9 cellular contexts compared by ENCODE assay signal in genomic region chr11:706957-707816, GRCh38. TPM values are rescaled to one million over a fixed set of nuclear protein-coding genes. Genes with fewer than 3 reads are reported as not detected.
DNase-seq lines count a peak whose midpoint lies in the region; ATAC-seq and TF ChIP-seq lines count a peak whose summit lies in the region.
"Had no signal": no experiment of that assay in that cellular context is flagged by ENCODE, and none has a peak within 500 bp of the region (broad histone marks: within the 10 kb centered on the region; RNA-seq: fewer than 3 reads in every experiment).

No MANE protein-coding gene starts in this region.

- POLR2A ChIA-PET in Caco-2 (lab: Charles Lee) = interaction anchor here (0.5 to 4.2 kb wide), 3 partner anchors 12 to 165 kb away, joined by 3 to 32 read pairs (median 3); partner anchors contain the start of genes DEAF1 and TMEM80

- BruUV-seq in Caco-2 (replicated peaks; lab: Mats Ljungman, UMichigan) = no TSS peak

- peaks cover under 1% of the 10 kb centered on the region for H3K36me3 ChIP-seq in Caco-2 (ENCODE audit: control insufficient read depth, insufficient read depth, low read length)
- H3K36me3 ChIP-seq in gastroesophageal sphincter = peaks cover 0 to 27% of the 10 kb centered on the region in 2 donors

- TF ChIP-seq POLR2A in gastroesophageal sphincter (IDR thresholded peaks at IDR 0.05) = no peak

- H3K4me1 Mint-ChIP-seq in Caco-2 (ENCODE audit: low read depth, unreplicated experiment) = peaks cover 13% of the 10 kb centered on the region

- peak overlapping the region; percentile 5 to 86 (median 76) for H3K27ac ChIP-seq in gastroesophageal sphincter

- H3K4me3 ChIP-seq in Caco-2 (ENCODE audit: low read depth, low read length) (peak overlapping the region; percentile 80), gastroesophageal sphincter (peak overlapping the region; percentile 38 to 54)

- H3K27me3 Mint-ChIP-seq in Caco-2 (ENCODE audit: insufficient read depth, unreplicated experiment) = no peaks in the 10 kb centered on the region

- H3K27me3 ChIP-seq in Caco-2 (replicated peaks; ENCODE audit: control insufficient read depth, insufficient read depth, low read length) = no peaks in the 10 kb centered on the region
- H3K27me3 ChIP-seq in gastroesophageal sphincter = peaks cover 64% of the 10 kb centered on the region

- peaks cover 77% of the 10 kb centered on the region for H3K36me3 Mint-ChIP-seq in Caco-2 (ENCODE audit: insufficient read depth, unreplicated experiment)

- WGBS in gastroesophageal sphincter (ENCODE audit: low coverage in 1 of 2), 2 donors = 14% methylated on average over 1 of the region's 30 CpGs; no CpG with 5 or more reads in 1 of the 2 donors

- DNase-seq in Caco-2 = peak; percentile 82 to 87
- DNase-seq in RPMI7951 (ENCODE audit: low read depth) = peak; percentile 54
- peak; percentile 81 for DNase-seq in posterior vena cava (ENCODE audit: low spot score)
- no peak for DNase-seq in NCI-H146 treated with DMSO at 0.1 percent for 48 hours (lab: John Stamatoyannopoulos, UW; ENCODE audit: unreplicated experiment)
- no peak for DNase-seq in amniotic stem cell (lab: John Stamatoyannopoulos, UW)

- H3K9me3 ChIP-seq in Caco-2 = no peaks in the 10 kb centered on the region
- H3K9me3 ChIP-seq in gastroesophageal sphincter = no peaks in the 10 kb centered on the region

- CTCF ChIA-PET in Caco-2 (lab: Charles Lee) = interaction anchor here (0.6 to 1.2 kb wide), 11 partner anchors 12 to 1062 kb away, joined by 3 to 7 read pairs (median 4); partner anchors contain the start of genes TALDO1 and TMEM80

- H3K27ac Mint-ChIP-seq in Caco-2 (ENCODE audit: unreplicated experiment) = peak overlapping the region; percentile 90
- H3K27ac Mint-ChIP-seq: dendritic cell treated with granulocyte-macrophage colony-stimulating factor and Interleukin-4, amounts not matched to agents 40 ng/mL and 50 ng/mL, for 4 days had no signal

- intact Hi-C loops in Caco-2 (cut with micrococcal nuclease; ENCODE audit: unreplicated experiment) = loop anchor here (1.0 kb wide), 1 partner anchor 16 kb away; no protein-coding TSS in a partner anchor
- intact Hi-C loops in posterior vena cava (cut with DNase I) = no loop called here

- H3K9me3 Mint-ChIP-seq in Caco-2 (ENCODE audit: unreplicated experiment) = no peaks in the 10 kb centered on the region
- H3K9me3 Mint-ChIP-seq: dendritic cell treated with granulocyte-macrophage colony-stimulating factor and Interleukin-4, amounts not matched to agents 40 ng/mL and 50 ng/mL, for 4 days had no signal

- ATAC-seq in gastroesophageal sphincter (peak; percentile 37), GM19023 (IDR thresholded peaks at IDR 0.05; ENCODE audit: unreplicated experiment) (no peak), GM21515 (IDR thresholded peaks at IDR 0.05; ENCODE audit: unreplicated experiment) (no peak)

- no peak for TF ChIP-seq EP300 in gastroesophageal sphincter (IDR thresholded peaks at IDR 0.05)

- peaks cover 56% of the 10 kb centered on the region for H3K4me1 ChIP-seq in Caco-2
- H3K4me1 ChIP-seq in gastroesophageal sphincter = peaks cover 0 to 67% (median 28%) of the 10 kb centered on the region in 3 donors

- peak in 1 of 2 experiments; percentile 63 for TF ChIP-seq CTCF in Caco-2 (IDR thresholded peaks at IDR 0.05; ENCODE audit: insufficient read depth in 1 of 2, low read depth in 1 of 2, low read length in 1 of 2, severe bottlenecking in 1 of 2, unreplicated experiment in 1 of 2)
- peak in 1 of 4 experiments; percentile 14 for TF ChIP-seq CTCF in gastroesophageal sphincter (IDR thresholded peaks at IDR 0.05)

- peak overlapping the region; percentile 86 for H3K4me3 Mint-ChIP-seq in Caco-2 (ENCODE audit: unreplicated experiment)
- H3K4me3 Mint-ChIP-seq: dendritic cell treated with granulocyte-macrophage colony-stimulating factor and Interleukin-4, amounts not matched to agents 40 ng/mL and 50 ng/mL, for 4 days had no signal

RNA-seq across cellular contexts. Expression of gene EPS8L2, which starts 1.2 kb away (rescaled TPM):
- 203 and 224 TPM in 2 replicates for total RNA-seq in Caco-2 (2022)
- total RNA-seq in RPMI7951 (2014; rRNA removed; shearing (Covaris generic)) = 3.4 and 5.7 TPM in 2 replicates
- total RNA-seq in gastroesophageal sphincter = 10 to 100 TPM in 3 of 4 donors, 1 to 10 TPM in 1; 9.7 to 33.9 (median 24.0) TPM
- total RNA-seq in posterior vena cava = 10 to 100 TPM; 23.8 to 38.3 TPM

RNA-seq across cellular contexts. Expression of gene TMEM80, which starts 11.6 kb away (rescaled TPM):
- total RNA-seq in Caco-2 (2022) = 70.3 and 74.7 TPM in 2 replicates
- total RNA-seq in RPMI7951 (2014; rRNA removed; shearing (Covaris generic)) = 15.6 and 18.6 TPM in 2 replicates
- total RNA-seq in gastroesophageal sphincter = 10 to 100 TPM; 35.6 to 65.8 (median 48.6) TPM
- total RNA-seq in posterior vena cava = 10 to 100 TPM; 13.5 to 19.3 TPM

RNA-seq across cellular contexts. Expression of gene DEAF1, which starts 12.2 kb away (rescaled TPM):
- total RNA-seq in Caco-2 (2022) (50.6 and 56.6 TPM in 2 replicates), gastroesophageal sphincter (10 to 100 TPM; 19.9 to 45.0 (median 35.0) TPM), posterior vena cava (10 to 100 TPM; 22.9 to 25.5 TPM)
- 15.4 and 23.8 TPM in 2 replicates for total RNA-seq in RPMI7951 (2014; rRNA removed; shearing (Covaris generic))

RNA-seq across cellular contexts. Expression of gene TALDO1, which starts 40.1 kb away (rescaled TPM):
- total RNA-seq in Caco-2 (2022) = 293 and 300 TPM in 2 replicates
- 166 and 168 TPM in 2 replicates for total RNA-seq in RPMI7951 (2014; rRNA removed; shearing (Covaris generic))
- total RNA-seq in gastroesophageal sphincter = 100 to 1,000 TPM; 161 to 201 (median 185) TPM
- 100 to 1,000 TPM in 1 of 2 donors, 10 to 100 TPM in 1; 76.8 to 109 TPM for total RNA-seq in posterior vena cava

Comparison
In these comparisons a context has a peak if more than half of its experiments do, and no peak if none do; other contexts are left out.
1. DNase-seq: peak in Caco-2 (2 of 2), RPMI7951 (single experiment) and posterior vena cava (single experiment); none in NCI-H146 treated with DMSO at 0.1 percent for 48 hours (single experiment) and amniotic stem cell (single experiment).